Comparison of ENCODE assay signal across 9 cellular contexts in the genomic region with DNA sequence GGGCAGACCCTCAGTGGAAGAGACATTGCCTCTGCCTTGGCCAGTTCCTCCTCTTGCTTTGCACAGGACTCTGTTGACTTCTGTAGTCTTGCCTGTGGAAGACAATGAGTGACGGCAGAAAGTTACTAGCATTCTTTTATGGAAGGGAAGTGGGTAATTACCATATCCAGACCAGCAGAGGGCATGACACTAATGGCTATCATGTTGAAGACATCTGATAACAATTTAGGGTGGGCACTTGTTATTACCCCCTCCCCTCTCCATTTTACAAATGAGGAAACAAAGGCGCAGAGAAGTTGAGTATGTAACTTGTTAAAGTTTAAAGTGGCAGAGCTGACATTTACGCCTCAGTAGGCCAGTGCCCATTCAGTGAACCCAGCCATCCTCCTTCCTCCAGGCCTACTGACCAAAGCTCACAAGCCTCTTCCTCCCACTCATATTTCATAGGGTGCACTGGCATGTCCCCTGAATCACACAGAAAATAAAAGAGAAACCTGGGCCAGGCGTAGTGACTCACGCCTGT. TPM values are rescaled to one million over a fixed set of nuclear protein-coding genes. Genes with fewer than 3 reads are reported as not detected.
A peak's percentile ranks its signal among the peaks of the same experiment; 100 is the strongest.
DNase-seq lines count a peak whose midpoint lies in the region; ATAC-seq and TF ChIP-seq lines count a peak whose summit lies in the region.
"Had no signal": no experiment of that assay in that cellular context is flagged by ENCODE, and none has a peak within 500 bp of the region (broad histone marks: within the 10 kb centered on the region; RNA-seq: fewer than 3 reads in every experiment).

No MANE protein-coding gene starts in this region.

- DNase-seq in GM13977 (ENCODE audit: low spot score) (peak; percentile 21), SKM-1 (lab: John Stamatoyannopoulos, UW; ENCODE audit: unreplicated experiment) (peak; percentile 5), hepatocyte (ENCODE audit: low spot score) (no peak), GM19238 (ENCODE audit: insufficient read length, low spot score) (no peak), T-helper 1 cell (no peak), DMS153 (lab: John Stamatoyannopoulos, UW) (no peak)
- DNase-seq in activated naive CD8-positive, alpha-beta T cell treated with anti-CD3 and anti-CD28 coated beads, Interleukin-2, amount 50 U/mL, for 24 hours, result no peak
- DNase-seq: NK-92 treated with Interleukin-12 subunit alpha and Interleukin-12 subunit beta, amount 100 ng/mL, for 24 hours had no signal

- H2AFZ ChIP-seq in ACC112 (ENCODE audit: low read length, unreplicated experiment), result peak overlapping the region; percentile 20
- no peak overlapping the region for H2AFZ ChIP-seq in hepatocyte

- no peaks in the 10 kb centered on the region for H3K79me2 ChIP-seq in ACC112 (ENCODE audit: control insufficient read depth, insufficient read depth, low read length, unreplicated experiment)
- H3K79me2 ChIP-seq in hepatocyte, result no peaks in the 10 kb centered on the region

- H3K4me1 ChIP-seq in ACC112 (ENCODE audit: control insufficient read depth, insufficient read depth, low read length, unreplicated experiment) (peaks cover 40% of the 10 kb centered on the region), hepatocyte (ENCODE audit: insufficient read depth) (no peaks in the 10 kb centered on the region)

- H3K27ac Mint-ChIP-seq in activated naive CD8-positive, alpha-beta T cell treated with anti-CD3 and anti-CD28 coated beads, Interleukin-2, amount 50 U/mL, for 24 hours, result no peak overlapping the region

- H3K36me3 ChIP-seq in ACC112 (ENCODE audit: insufficient read depth, low read length) (no peaks in the 10 kb centered on the region), hepatocyte (replicated peaks; ENCODE audit: insufficient read depth, low read depth) (no peaks in the 10 kb centered on the region)

- TF ChIP-seq CTCF in GM13977 (IDR thresholded peaks at IDR 0.05; ENCODE audit: extremely low read depth, insufficient read depth, missing control alignments) (peak; percentile 31), hepatocyte (IDR thresholded peaks at IDR 0.05; ENCODE audit: poor library complexity) (peak; percentile 40)

- no peaks in the 10 kb centered on the region for H3K9me3 ChIP-seq in hepatocyte (ENCODE audit: low read depth)

- in situ Hi-C loops in GM13977 (cut with MboI; ENCODE audit: low pct_unique_long_range_greater_than_20kb, low sequenced_read_pairs, unreplicated experiment), result no loop called here

- H3K27me3 ChIP-seq in ACC112 (ENCODE audit: insufficient read depth, low read length), result no peaks in the 10 kb centered on the region
- H3K27me3 ChIP-seq in hepatocyte, result no peaks in the 10 kb centered on the region

- no peaks in the 10 kb centered on the region for H3K9me2 ChIP-seq in hepatocyte (replicated peaks; ENCODE audit: insufficient read depth)

- H3K27me3 Mint-ChIP-seq in activated naive CD8-positive, alpha-beta T cell treated with anti-CD3 and anti-CD28 coated beads, Interleukin-2, amount 50 U/mL, for 24 hours, result no peaks in the 10 kb centered on the region

- H3K4me3 ChIP-seq in ACC112 (ENCODE audit: low read depth, low read length) (peak overlapping the region; percentile 39; the same call in 1 of the 2 replicates), hepatocyte (no peak overlapping the region)

- H3K27ac ChIP-seq in ACC112 (ENCODE audit: low read depth, low read length) (peak overlapping the region; percentile 98), hepatocyte (peak overlapping the region; percentile 56)

- no peak for ATAC-seq in activated naive CD8-positive, alpha-beta T cell treated with anti-CD3 and anti-CD28 coated beads, Interleukin-2, amount 50 U/mL, for 24 hours

- H3K9me3 Mint-ChIP-seq in activated naive CD8-positive, alpha-beta T cell treated with anti-CD3 and anti-CD28 coated beads, Interleukin-2, amount 50 U/mL, for 24 hours, result no peaks in the 10 kb centered on the region

- H3K4me2 ChIP-seq in hepatocyte, result no peak overlapping the region

- H3K4me3 Mint-ChIP-seq in activated naive CD8-positive, alpha-beta T cell treated with anti-CD3 and anti-CD28 coated beads, Interleukin-2, amount 50 U/mL, for 24 hours, result no peak overlapping the region

- no peaks in the 10 kb centered on the region for H3K36me3 Mint-ChIP-seq in activated naive CD8-positive, alpha-beta T cell treated with anti-CD3 and anti-CD28 coated beads, Interleukin-2, amount 50 U/mL, for 24 hours (ENCODE audit: low read depth)

- peaks cover 14% of the 10 kb centered on the region for H3K4me1 Mint-ChIP-seq in activated naive CD8-positive, alpha-beta T cell treated with anti-CD3 and anti-CD28 coated beads, Interleukin-2, amount 50 U/mL, for 24 hours

- 83% methylated on average over 5 of the region's 5 CpGs for WGBS in hepatocyte (ENCODE audit: low lambda C conversion rate, missing lambda C conversion rate)

- no peaks in the 10 kb centered on the region for H4K20me1 ChIP-seq in hepatocyte (ENCODE audit: insufficient read depth, poor library complexity, severe bottlenecking)

RNA-seq across cellular contexts. Expression of a gene that starts 48.2 kb away (rescaled TPM):
- 0.48 and 0.70 TPM in 2 replicates for total RNA-seq in hepatocyte
- 0.07 and 0.19 TPM in 2 replicates for polyA plus RNA-seq in hepatocyte

Comparison
In these comparisons a context has a peak if more than half of its experiments do, and no peak if none do; other contexts are left out.
1. DNase-seq: peak in GM13977 (single experiment) and SKM-1 (single experiment); none in hepatocyte (single experiment), GM19238 (single experiment), T-helper 1 cell (0 of 5), activated naive CD8-positive, alpha-beta T cell treated with anti-CD3 and anti-CD28 coated beads, Interleukin-2, amount 50 U/mL, for 24 hours (single experiment) and DMS153 (single experiment).